ENCODE assay signal across 6 cellular contexts in genomic region chr2:84273406-84273805, GRCh38.
"Had no signal": no experiment of that assay in that cellular context is flagged by ENCODE, and none has a peak within 500 bp of the region (broad histone marks: within the 10 kb centered on the region; RNA-seq: fewer than 3 reads in every experiment).

No MANE protein-coding gene starts in this region.

- H3K4me3 ChIP-seq: GM23248, HAP-1 had no signal

- H2AFZ ChIP-seq: GM23248 had no signal

- H3K36me3 ChIP-seq: HAP-1 had no signal

- H3K27ac ChIP-seq: GM23248 had no signal

- H3K9me3 ChIP-seq: HAP-1 had no signal

- DNase-seq: GM23248, GOT3, H7, IMR-90, KG1 had no signal

- H3K4me1 ChIP-seq: HAP-1 had no signal

- H3K9ac ChIP-seq: GM23248 had no signal
